In the genomic region with DNA sequence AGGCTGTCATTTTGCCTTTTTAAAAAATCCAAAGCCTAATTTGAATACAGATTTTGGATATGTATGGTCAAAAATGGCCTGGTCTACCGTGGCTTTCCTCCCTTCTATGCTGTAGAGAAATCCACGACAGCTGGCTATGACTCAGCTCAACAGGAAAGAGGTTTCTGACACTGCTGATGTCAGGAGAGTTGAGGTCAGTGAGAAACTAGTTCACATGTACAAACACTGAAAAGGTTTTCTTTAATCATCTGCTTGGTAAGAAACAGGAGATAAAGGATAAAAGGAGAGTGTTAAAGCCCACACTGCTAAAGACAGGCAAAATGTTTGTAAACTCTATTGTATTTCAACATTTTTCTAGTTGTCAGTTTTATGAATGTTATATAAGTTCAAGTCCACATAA, we compare ENCODE assay signal across 9 cellular contexts.
A peak's percentile ranks its signal among the peaks of the same experiment; 100 is the strongest.
DNase-seq lines count a peak whose midpoint lies in the region; FAIRE-seq and TF ChIP-seq lines count a peak whose summit lies in the region.
"Had no signal": no experiment of that assay in that cellular context is flagged by ENCODE, and none has a peak within 500 bp of the region (broad histone marks: within the 10 kb centered on the region; RNA-seq: fewer than 3 reads in every experiment).

No MANE protein-coding gene starts in this region.

- WGBS in GM23248 (ENCODE audit: low coverage in 1 of 2, low lambda C conversion rate in 2 of 2, missing lambda C conversion rate in 2 of 2), 2 experiments: 0% methylated on average over 2 of the region's 2 CpGs

- CTCF ChIA-PET in PC-9 (lab: Charles Lee): no interaction called here

- no peak for TF ChIP-seq POLR2A in NB4 (IDR thresholded peaks at IDR 0.05; ENCODE audit: extremely low read depth, insufficient read length)

- H3K4me2 ChIP-seq in GM23248 (ENCODE audit: unreplicated experiment) (peak overlapping the region; percentile 28), PC-9 (no peak overlapping the region)

- TF ChIP-seq CTCF in NB4 (IDR thresholded peaks at IDR 0.05; ENCODE audit: low read depth, low read length) (no peak), kidney (IDR thresholded peaks at IDR 0.05; ENCODE audit: borderline replicate concordance, extremely low read depth, insufficient read depth) (no peak), PC-9 (conservative IDR thresholded peaks at IDR 0.05) (no peak)

- POLR2A ChIA-PET in PC-9 (lab: Charles Lee; ENCODE audit: unreplicated experiment): no interaction called here

- H2AFZ ChIP-seq in GM23248 (no peak overlapping the region), PC-9 (no peak overlapping the region)

- DNase-seq in SIG-M5 treated with dmso at 0.1 percent for 504 hours (lab: John Stamatoyannopoulos, UW; ENCODE audit: unreplicated experiment) (peak; percentile 28), SIG-M5 (lab: John Stamatoyannopoulos, UW) (no peak), GM23248 (peak; percentile 85), NB4 (ENCODE audit: low read depth) (peak; percentile 66), kidney (no peak), ecto neural progenitor cell (ENCODE audit: low spot score) (no peak), PC-9 (no peak)
- peak; percentile 25 for DNase-seq in activated naive CD8-positive, alpha-beta T cell treated with anti-CD3 and anti-CD28 coated beads for 36 hours

- H3K4me3 Mint-ChIP-seq in activated naive CD8-positive, alpha-beta T cell treated with anti-CD3 and anti-CD28 coated beads for 36 hours: no peak overlapping the region

- no peaks in the 10 kb centered on the region for H3K27me3 ChIP-seq in GM23248 (replicated peaks; ENCODE audit: insufficient read depth)
- no peaks in the 10 kb centered on the region for H3K27me3 ChIP-seq in PC-9 (ENCODE audit: insufficient read depth, low read depth)

- peaks cover 39% of the 10 kb centered on the region for H3K4me1 Mint-ChIP-seq in activated naive CD8-positive, alpha-beta T cell treated with anti-CD3 and anti-CD28 coated beads for 36 hours

- H3K9ac ChIP-seq in GM23248: peak overlapping the region; percentile 54
- H3K9ac ChIP-seq in kidney (ENCODE audit: low read length in 2 of 2): no peak overlapping the region

- H3K27ac ChIP-seq in GM23248 (peak overlapping the region; percentile 78), kidney (ENCODE audit: low read depth in 2 of 2, low read length in 2 of 2) (no peak overlapping the region), PC-9 (no peak overlapping the region)
- H3K27ac ChIP-seq: C4-2B had no signal

- H3K27me3 Mint-ChIP-seq in activated naive CD8-positive, alpha-beta T cell treated with anti-CD3 and anti-CD28 coated beads for 36 hours: no peaks in the 10 kb centered on the region

- H3K9me2 ChIP-seq in GM23248 (ENCODE audit: insufficient read depth) (no peaks in the 10 kb centered on the region), PC-9 (ENCODE audit: insufficient read depth) (no peaks in the 10 kb centered on the region)

- H3F3A ChIP-seq in GM23248 (ENCODE audit: insufficient read depth): peaks cover 13% of the 10 kb centered on the region
- no peaks in the 10 kb centered on the region for H3F3A ChIP-seq in PC-9 (ENCODE audit: insufficient read depth, low read depth)

- FAIRE-seq in kidney (lab: Jason Lieb, UNC): peak; percentile 72

- no peaks in the 10 kb centered on the region for H3K9me3 Mint-ChIP-seq in activated naive CD8-positive, alpha-beta T cell treated with anti-CD3 and anti-CD28 coated beads for 36 hours

- in situ Hi-C loops in GM23248 (cut with MboI): loop anchor here (25.0 kb wide), 1 partner anchor 176 kb away; no protein-coding TSS in a partner anchor

- H3K36me3 Mint-ChIP-seq in activated naive CD8-positive, alpha-beta T cell treated with anti-CD3 and anti-CD28 coated beads for 36 hours: peaks cover 7% of the 10 kb centered on the region

- H3K36me3 ChIP-seq in GM23248 (ENCODE audit: low read depth) (no peaks in the 10 kb centered on the region), kidney (ENCODE audit: control insufficient read depth in 1 of 2, insufficient read depth in 2 of 2, low read length in 2 of 2) (no peaks in the 10 kb centered on the region), PC-9 (ENCODE audit: low read depth) (no peaks in the 10 kb centered on the region)

- intact Hi-C loops in kidney (cut with DNase I): no loop called here
- intact Hi-C loops in PC-9 (cut with micrococcal nuclease; ENCODE audit: unreplicated experiment): no loop called here

- H3K4me1 ChIP-seq in GM23248 (ENCODE audit: insufficient read depth) (peaks cover 27% of the 10 kb centered on the region), kidney (ENCODE audit: control insufficient read depth in 1 of 2, insufficient read depth in 1 of 2, low read depth in 1 of 2, low read length in 2 of 2) (no peaks in the 10 kb centered on the region), PC-9 (replicated peaks; ENCODE audit: insufficient read depth) (no peaks in the 10 kb centered on the region)

- H3K79me2 ChIP-seq in GM23248 (ENCODE audit: insufficient read depth) (no peaks in the 10 kb centered on the region), PC-9 (ENCODE audit: low read depth) (no peaks in the 10 kb centered on the region)

- H4K20me1 ChIP-seq in GM23248 (ENCODE audit: insufficient read depth): no peaks in the 10 kb centered on the region
- no peaks in the 10 kb centered on the region for H4K20me1 ChIP-seq in PC-9 (ENCODE audit: insufficient read depth)

- peak overlapping the region; percentile 62 for H3K27ac Mint-ChIP-seq in activated naive CD8-positive, alpha-beta T cell treated with anti-CD3 and anti-CD28 coated beads for 36 hours

- H3K4me3 ChIP-seq in GM23248: no peak overlapping the region
- no peak overlapping the region for H3K4me3 ChIP-seq in NB4 (ENCODE audit: low read depth, low read length)
- H3K4me3 ChIP-seq in kidney (ENCODE audit: low read length in 2 of 2): no peak overlapping the region
- no peak overlapping the region for H3K4me3 ChIP-seq in PC-9

- BruUV-seq in PC-9 (replicated peaks; lab: Mats Ljungman, UMichigan): no TSS peak

- H3K9me3 ChIP-seq in GM23248 (ENCODE audit: low read depth): no peaks in the 10 kb centered on the region
- no peaks in the 10 kb centered on the region for H3K9me3 ChIP-seq in kidney (ENCODE audit: control insufficient read depth in 1 of 2, low read length in 2 of 2)
- no peaks in the 10 kb centered on the region for H3K9me3 ChIP-seq in PC-9 (ENCODE audit: insufficient read depth, low read depth)

Comparison
In these comparisons a context has a peak if more than half of its experiments do, and no peak if none do; other contexts are left out.
1. DNase-seq: peak in SIG-M5 treated with dmso at 0.1 percent for 504 hours (single experiment), GM23248 (single experiment), NB4 (single experiment) and activated naive CD8-positive, alpha-beta T cell treated with anti-CD3 and anti-CD28 coated beads for 36 hours (single experiment); none in SIG-M5 (single experiment), kidney (single experiment), ecto neural progenitor cell (single experiment) and PC-9 (0 of 2).